Comparison of ENCODE assay signal across 9 cellular contexts in the genomic region with DNA sequence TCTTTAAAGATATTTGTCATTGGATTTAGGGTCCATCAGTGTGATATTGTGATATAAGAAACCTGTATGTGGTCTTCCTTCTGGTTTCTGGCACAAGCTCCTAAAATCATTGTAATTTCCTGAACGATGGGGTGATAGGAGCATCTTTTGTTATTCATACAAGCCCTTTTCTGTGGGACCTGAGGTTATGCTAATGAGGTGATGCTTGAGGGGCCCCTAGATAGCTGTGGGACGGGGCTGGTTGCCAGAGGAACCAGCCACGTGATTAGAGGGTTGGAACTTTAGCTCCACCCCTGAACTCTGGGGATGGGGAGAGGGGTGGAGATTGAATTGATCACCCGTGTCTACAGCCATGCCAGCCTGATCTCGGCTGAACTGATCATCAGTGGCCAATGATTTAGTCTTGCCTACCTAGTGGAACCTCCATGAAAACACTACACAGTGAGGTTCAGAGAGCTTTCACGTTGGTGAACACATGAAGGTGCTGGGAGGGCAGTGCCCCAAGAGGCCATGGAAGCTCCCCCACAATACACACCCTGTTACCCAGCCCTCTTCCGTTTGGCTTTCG.
DNase-seq lines count a peak whose midpoint lies in the region; FAIRE-seq and TF ChIP-seq lines count a peak whose summit lies in the region.
"Had no signal": no experiment of that assay in that cellular context is flagged by ENCODE, and none has a peak within 500 bp of the region (broad histone marks: within the 10 kb centered on the region; RNA-seq: fewer than 3 reads in every experiment).

No MANE protein-coding gene starts in this region.

- H3K9me2 ChIP-seq in GM23248 (ENCODE audit: insufficient read depth): no peaks in the 10 kb centered on the region

- POLR2A ChIA-PET in CD8-positive, alpha-beta memory T cell (lab: Charles Lee): interaction anchor here (0.7 to 1.0 kb wide), 3 partner anchors 16 to 105 kb away, joined by 3 to 4 read pairs (median 4); partner anchors contain the start of gene BCR

- peak overlapping the region; percentile 8 for H3K4me3 ChIP-seq in CD8-positive, alpha-beta memory T cell (ENCODE audit: low read length)
- H3K4me3 ChIP-seq in small intestine (ENCODE audit: low read depth in 1 of 2, low read length in 2 of 2) (no peak overlapping the region), GM23248 (no peak overlapping the region), foreskin fibroblast (ENCODE audit: low read depth in 1 of 2, low read length in 2 of 2) (no peak overlapping the region)

- TF ChIP-seq CTCF in foreskin fibroblast (IDR thresholded peaks at IDR 0.05; ENCODE audit: low read depth, low read length): no peak

- H3K36me3 Mint-ChIP-seq in CD8-positive, alpha-beta memory T cell: peaks cover 0 to 5% (median 0%) of the 10 kb centered on the region in 3 donors

- peak overlapping the region; percentile 12 to 82 (median 76) for H3K4me3 Mint-ChIP-seq in CD8-positive, alpha-beta memory T cell

- no peaks in the 10 kb centered on the region for H3K9me3 ChIP-seq in CD8-positive, alpha-beta memory T cell (ENCODE audit: low read length)
- H3K9me3 ChIP-seq in small intestine (ENCODE audit: control insufficient read depth, low read depth) (no peaks in the 10 kb centered on the region), GM23248 (ENCODE audit: low read depth) (no peaks in the 10 kb centered on the region)

- no peaks in the 10 kb centered on the region; the same call in 1 of the 2 replicates for H4K20me1 ChIP-seq in GM23248 (ENCODE audit: insufficient read depth)

- H3K27me3 Mint-ChIP-seq in CD8-positive, alpha-beta memory T cell: no peaks in the 10 kb centered on the region

- 0 out of 2 replicates have a peak, but pooled peaks cover 6% of the 10 kb centered on the region for H3F3A ChIP-seq in GM23248 (ENCODE audit: insufficient read depth)

- peaks cover 5% of the 10 kb centered on the region for H3K36me3 ChIP-seq in CD8-positive, alpha-beta memory T cell (ENCODE audit: insufficient read depth, low read length)
- no peaks in the 10 kb centered on the region for H3K36me3 ChIP-seq in small intestine (ENCODE audit: control insufficient read depth in 2 of 2, insufficient read depth in 2 of 2, low read length in 2 of 2)
- no peaks in the 10 kb centered on the region for H3K36me3 ChIP-seq in GM23248 (ENCODE audit: low read depth)

- no peak overlapping the region for H2AFZ ChIP-seq in GM23248

- FAIRE-seq in small intestine (lab: Jason Lieb, UNC): no peak

- DNase-seq in CD8-positive, alpha-beta memory T cell: peak; percentile 47 to 83 (median 74)
- DNase-seq in T-helper 22 cell (ENCODE audit: low read depth): peak; percentile 67
- DNase-seq in astrocyte of the hippocampus (ENCODE audit: low read depth, low spot score): peak; percentile 45
- DNase-seq in small intestine: peak; percentile 13
- DNase-seq in DMS153 treated with DMSO at 0.1 percent for 48 hours (lab: John Stamatoyannopoulos, UW; ENCODE audit: unreplicated experiment): no peak
- DNase-seq in SHP77 treated with DMSO at 0.1 percent for 48 hours (lab: John Stamatoyannopoulos, UW): no peak
- DNase-seq in GM23248: no peak
- DNase-seq in foreskin fibroblast: no peak

- 43 to 50% (median 48%) methylated on average over 8 of the region's 8 CpGs for WGBS in small intestine, 3 donors
- WGBS in GM23248 (ENCODE audit: low coverage in 1 of 2, low lambda C conversion rate in 2 of 2, missing lambda C conversion rate in 2 of 2), 2 experiments: 74 to 79% methylated on average over 8 of the region's 8 CpGs

- CTCF ChIA-PET in CD8-positive, alpha-beta memory T cell (lab: Charles Lee): interaction anchor here (0.8 to 2.5 kb wide), 10 partner anchors 8 to 99 kb away, joined by 3 to 15 read pairs (median 4); partner anchors contain the start of gene BCR

- H3K9me3 Mint-ChIP-seq in CD8-positive, alpha-beta memory T cell: no peaks in the 10 kb centered on the region

- peaks cover 90% of the 10 kb centered on the region for H3K79me2 ChIP-seq in GM23248 (ENCODE audit: insufficient read depth)

- H3K27ac Mint-ChIP-seq in CD8-positive, alpha-beta memory T cell: peak overlapping the region; percentile 82 to 99 (median 94)

- H3K4me1 ChIP-seq in CD8-positive, alpha-beta memory T cell (ENCODE audit: insufficient read depth, low read length): peaks cover 60% of the 10 kb centered on the region
- H3K4me1 ChIP-seq in small intestine (ENCODE audit: control insufficient read depth in 2 of 2, insufficient read depth in 1 of 2, low read depth in 1 of 2, low read length in 1 of 2) (no peaks in the 10 kb centered on the region), GM23248 (ENCODE audit: insufficient read depth) (peaks cover 19% of the 10 kb centered on the region)

- H3K27me3 ChIP-seq in CD8-positive, alpha-beta memory T cell (ENCODE audit: insufficient read depth, low read length, poor library complexity, severe bottlenecking): no peaks in the 10 kb centered on the region
- H3K27me3 ChIP-seq in small intestine (ENCODE audit: control insufficient read depth in 2 of 2, insufficient read depth in 2 of 2, low read length in 2 of 2) (no peaks in the 10 kb centered on the region), GM23248 (replicated peaks; ENCODE audit: insufficient read depth) (no peaks in the 10 kb centered on the region)

- in situ Hi-C loops in GM23248 (cut with MboI): no loop called here

- H3K4me2 ChIP-seq in GM23248 (ENCODE audit: unreplicated experiment): no peak overlapping the region

- H3K4me1 Mint-ChIP-seq in CD8-positive, alpha-beta memory T cell: peaks cover 69 to 94% (median 71%) of the 10 kb centered on the region in 3 donors

- peak overlapping the region; percentile 52 for H3K27ac ChIP-seq in CD8-positive, alpha-beta memory T cell (ENCODE audit: low read depth, low read length)
- H3K27ac ChIP-seq in small intestine (ENCODE audit: low read depth in 1 of 2, low read length in 1 of 2) (no peak overlapping the region), GM23248 (no peak overlapping the region)
- H3K27ac ChIP-seq: WERI-Rb-1 had no signal

- no peak overlapping the region for H3K9ac ChIP-seq in GM23248

Comparison
In these comparisons a context has a peak if more than half of its experiments do, and no peak if none do; other contexts are left out.
1. DNase-seq: peak in CD8-positive, alpha-beta memory T cell (5 of 5), T-helper 22 cell (single experiment), astrocyte of the hippocampus (single experiment) and small intestine (single experiment); none in DMS153 treated with DMSO at 0.1 percent for 48 hours (single experiment), SHP77 treated with DMSO at 0.1 percent for 48 hours (single experiment), GM23248 (single experiment) and foreskin fibroblast (0 of 2).